In the genomic region with DNA sequence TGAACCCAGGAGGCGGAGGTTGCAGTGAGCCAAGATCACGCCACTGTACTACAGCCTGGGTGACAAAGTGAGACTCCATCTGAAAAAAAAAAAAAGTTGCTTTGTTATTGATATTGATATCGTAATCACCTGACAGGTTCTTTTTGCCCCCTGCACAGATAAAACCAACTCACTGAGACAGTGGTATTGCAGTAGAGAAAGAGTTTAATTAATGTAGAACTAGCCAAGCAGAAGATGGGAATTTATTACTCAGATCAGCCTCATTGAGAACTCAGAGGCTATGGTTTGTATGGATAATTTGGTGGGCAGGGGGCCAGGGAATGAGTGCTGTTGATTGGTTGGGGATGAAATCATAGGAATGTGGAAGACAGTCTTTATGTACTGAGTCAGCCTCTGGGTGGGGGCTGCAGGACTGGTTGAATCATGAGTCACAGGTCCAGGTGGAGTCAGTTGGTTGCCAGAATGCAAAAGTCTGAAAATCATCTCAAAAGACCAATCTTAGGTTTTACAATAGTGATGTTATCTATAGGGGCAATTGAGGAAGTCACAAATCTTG, we compare ENCODE assay signal across 1 cellular context.
TF ChIP-seq lines count a peak whose summit lies in the region.

No MANE protein-coding gene starts in this region.

TF ChIP-seq in GM23338, 12 proteins besides CTCF, POLR2A, EP300 and RAD21 (continued from another document):
- TF ChIP-seq ZNF462 (CRISPR knock-in tag; IDR thresholded peaks at IDR 0.05) = no peak
- TF ChIP-seq ZNF114 (CRISPR knock-in tag; IDR thresholded peaks at IDR 0.05) = no peak
- TF ChIP-seq EZH2 (IDR thresholded peaks at IDR 0.05; ENCODE audit: low read depth, unreplicated experiment) = no peak
- TF ChIP-seq ZNF331 (CRISPR knock-in tag; IDR thresholded peaks at IDR 0.05; ENCODE audit: low read depth) = no peak
- TF ChIP-seq EZH2phosphoT487 (IDR thresholded peaks at IDR 0.05; ENCODE audit: unreplicated experiment) = no peak
- TF ChIP-seq ETS1 (IDR thresholded peaks at IDR 0.05) = no peak
- no peak for TF ChIP-seq JUNB (IDR thresholded peaks at IDR 0.05; ENCODE audit: unreplicated experiment)
TF ChIP-seq in GM23338: peak in this region for 0.
